Comparison of ENCODE assay signal across 8 cellular contexts in genomic region chr17:40098846-40099626, GRCh38. TPM values are rescaled to one million over a fixed set of nuclear protein-coding genes. Genes with fewer than 3 reads are reported as not detected.
DNase-seq lines count a peak whose midpoint lies in the region; ATAC-seq and TF ChIP-seq lines count a peak whose summit lies in the region.

No MANE protein-coding gene starts in this region.

- TF ChIP-seq CTCF in GM10266 (IDR thresholded peaks at IDR 0.05; ENCODE audit: control insufficient read depth, insufficient read depth, low read depth, missing control alignments) (no peak), transverse colon (IDR thresholded peaks at IDR 0.05) (no peak)

- in situ Hi-C loops in transverse colon (cut with MboI; ENCODE audit: low pct_ligation_motif_present in 1 of 4, low pct_unique_long_range_greater_than_20kb in 1 of 4, low sequenced_read_pairs in 3 of 4), result no loop called here

- no peaks in the 10 kb centered on the region for H3K27me3 ChIP-seq in transverse colon

- TF ChIP-seq EP300 in transverse colon (IDR thresholded peaks at IDR 0.05; ENCODE audit: low read depth), result peak; percentile 96

- peak; percentile 89 for DNase-seq in GM10266 (ENCODE audit: extremely low spot score)
- DNase-seq in NCI-H1436 (lab: John Stamatoyannopoulos, UW), result peak; percentile 96
- peak; percentile 97 for DNase-seq in T follicular helper cell (ENCODE audit: low read depth)
- peak; percentile 100 for DNase-seq in cardiac septum (ENCODE audit: low spot score)
- DNase-seq in pons (ENCODE audit: low spot score), result peak; percentile 93
- DNase-seq in transverse colon, result peak; percentile 100

- H3K4me3 ChIP-seq in transverse colon, result peak overlapping the region; percentile 53 to 68 (median 62)

- H3K27ac ChIP-seq in adipose tissue (ENCODE audit: low read depth, low read length) (peak overlapping the region; percentile 83), transverse colon (peak overlapping the region; percentile 93 to 99 (median 96))

- ATAC-seq in HG02763 (IDR thresholded peaks at IDR 0.05; ENCODE audit: unreplicated experiment), result peak; percentile 58

- peaks cover 0 to 4% (median 2%) of the 10 kb centered on the region in 4 donors for H3K36me3 ChIP-seq in transverse colon

- no peaks in the 10 kb centered on the region for H3K9me3 ChIP-seq in transverse colon

- intact Hi-C loops in cardiac septum (cut with DNase I), result loop anchor here (1.0 to 2.0 kb wide), 2 partner anchors 14 to 28 kb away; no protein-coding TSS in a partner anchor
- intact Hi-C loops in transverse colon (cut with DNase I; ENCODE audit: low total_unique reads), result no loop called here

- peak; percentile 91 for TF ChIP-seq POLR2A in transverse colon (IDR thresholded peaks at IDR 0.05)

- 0 to 2% (median 1%) methylated on average over 35 to 53 of the region's 53 CpGs for WGBS in adipose tissue, 3 donors
- WGBS in transverse colon (ENCODE audit: low coverage in 1 of 2), 2 donors, result 2 to 29% methylated on average over 1 to 43 of the region's 53 CpGs

- H3K4me1 ChIP-seq in transverse colon, result peaks cover 63 to 90% (median 74%) of the 10 kb centered on the region in 4 donors

RNA-seq across cellular contexts. Expression of gene NR1D1, which starts 1.4 kb away (rescaled TPM):
- 10 to 100 TPM in 2 of 3 donors, 1 to 10 TPM in 1; 7.3 to 20.7 (median 15.0) TPM for polyA plus RNA-seq in adipose tissue
- total RNA-seq in cardiac septum (25.8 TPM), transverse colon (10 to 100 TPM in 1 of 4 donors, 1 to 10 TPM in 3; 4.8 to 18.0 (median 7.3) TPM)

RNA-seq across cellular contexts. Expression of gene MSL1, which starts 22.7 kb away (rescaled TPM):
- 10 to 100 TPM; 33.8 to 88.4 (median 62.1) TPM for polyA plus RNA-seq in adipose tissue
- total RNA-seq in cardiac septum (53.7 TPM), transverse colon (100 to 1,000 TPM in 2 of 4 donors, 10 to 100 TPM in 2; 73.9 to 258 (median 90.6) TPM)

RNA-seq across cellular contexts. Expression of gene THRA, which starts 36.3 kb away (rescaled TPM):
- polyA plus RNA-seq in adipose tissue, result 10 to 100 TPM; 22.5 to 64.0 (median 60.6) TPM
- total RNA-seq in cardiac septum (66.8 TPM), transverse colon (10 to 100 TPM; 32.6 to 82.6 (median 58.6) TPM)

RNA-seq across cellular contexts. Expression of gene CASC3, which starts 41.3 kb away (rescaled TPM):
- 10 to 100 TPM; 28.0 to 62.2 (median 43.2) TPM for polyA plus RNA-seq in adipose tissue
- total RNA-seq in cardiac septum (54.8 TPM), transverse colon (10 to 100 TPM; 41.8 to 65.1 (median 51.0) TPM)

RNA-seq across cellular contexts. Expression of gene MED24, which starts 44.8 kb away (rescaled TPM):
- polyA plus RNA-seq in adipose tissue, result 10 to 100 TPM; 29.2 to 55.6 (median 41.2) TPM
- total RNA-seq in cardiac septum (56.4 TPM), transverse colon (100 to 1,000 TPM in 2 of 4 donors, 10 to 100 TPM in 2; 64.3 to 294 (median 112) TPM)

Comparison
In these comparisons a context has a peak if more than half of its experiments do, and no peak if none do; other contexts are left out.
1. Peak in every context shown above with its lines: DNase-seq, ATAC-seq, H3K4me3 ChIP-seq and H3K27ac ChIP-seq.